Comparison of ENCODE assay signal across 28 cellular contexts in the genomic region with DNA sequence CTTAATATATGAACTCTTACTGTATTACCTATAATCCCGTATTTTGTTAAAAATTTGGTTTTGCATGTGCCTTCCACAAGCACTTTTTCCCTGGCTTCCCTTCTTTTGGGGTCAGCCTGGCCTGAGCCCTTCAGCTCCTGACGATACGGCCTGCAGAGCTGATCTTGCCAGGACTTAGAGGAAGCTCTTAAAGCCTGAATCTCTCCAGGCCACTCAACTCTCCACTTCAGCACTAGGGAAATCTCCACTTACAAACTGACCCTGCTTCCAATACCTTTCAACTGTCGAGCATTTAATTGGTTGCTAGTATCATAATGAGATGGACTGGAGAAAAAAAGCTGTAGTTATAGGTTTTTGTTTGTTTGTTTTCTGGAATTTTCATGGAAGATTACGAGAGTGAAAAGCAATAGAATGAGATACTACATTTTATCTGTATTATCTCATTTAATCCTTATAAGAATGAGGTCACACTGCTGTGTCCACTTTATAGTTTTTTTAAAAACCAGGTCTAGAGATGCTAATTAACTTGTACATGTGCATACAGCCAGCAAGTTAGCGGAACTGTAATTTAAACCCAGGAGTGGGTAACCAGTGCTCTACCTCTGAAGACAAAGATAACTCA. TPM values are rescaled to one million over a fixed set of nuclear protein-coding genes. Genes with fewer than 3 reads are reported as not detected.
DNase-seq lines count a peak whose midpoint lies in the region; ATAC-seq, FAIRE-seq and TF ChIP-seq lines count a peak whose summit lies in the region.
"Had no signal": no experiment of that assay in that cellular context is flagged by ENCODE, and none has a peak within 500 bp of the region (broad histone marks: within the 10 kb centered on the region; RNA-seq: fewer than 3 reads in every experiment).

No MANE protein-coding gene starts in this region.

- H3K36me3 ChIP-seq in astrocyte (ENCODE audit: insufficient read depth, low read length): peaks cover 23% of the 10 kb centered on the region
- peaks cover 4 to 20% (median 8%) of the 10 kb centered on the region in 5 donors for H3K36me3 ChIP-seq in subcutaneous abdominal adipose tissue (ENCODE audit: control insufficient read depth in 5 of 5, insufficient read depth in 5 of 5, low read length in 5 of 5)
- H3K36me3 ChIP-seq: prostate gland had no signal

- H3K4me3 ChIP-seq in astrocyte (ENCODE audit: insufficient read depth, low read depth, low read length): no peak overlapping the region
- no peak overlapping the region for H3K4me3 ChIP-seq in subcutaneous abdominal adipose tissue (ENCODE audit: low read depth in 1 of 5, low read length in 5 of 5)
- H3K4me3 ChIP-seq: coronary artery, prostate gland, smooth muscle cell, transverse colon had no signal

- no peak for ATAC-seq in left colon
- ATAC-seq: activated naive CD8-positive, alpha-beta T cell treated with anti-CD3 and anti-CD28 coated beads, Interleukin-2, amount 50 U/mL, for 24 hours; HepG2 had no signal

- H3K27me3 Mint-ChIP-seq in astrocyte (ENCODE audit: low read depth, unreplicated experiment): no peaks in the 10 kb centered on the region
- H3K27me3 Mint-ChIP-seq: activated CD4-positive, alpha-beta T cell treated with anti-CD3 and anti-CD28 coated beads, Interleukin-2, amount 10 ng/mL, durations not matched to agents 24 days and 14 days; activated naive CD8-positive, alpha-beta T cell treated with anti-CD3 and anti-CD28 coated beads, Interleukin-2, amount 50 U/mL, for 24 hours; B cell; stimulated activated naive CD8-positive, alpha-beta T cell treated with anti-CD3 and anti-CD28 coated beads, Interleukin-15, Interleukin-2, amounts not matched to agents 100 ng/mL and 50 ng/mL, for 24 hours had no signal

- H3K9me3 ChIP-seq in astrocyte (ENCODE audit: insufficient read depth, low read depth, low read length): no peaks in the 10 kb centered on the region
- H3K9me3 ChIP-seq in subcutaneous abdominal adipose tissue (ENCODE audit: control insufficient read depth in 5 of 5, low read length in 5 of 5): no peaks in the 10 kb centered on the region
- H3K9me3 ChIP-seq: prostate gland, SK-N-SH, transverse colon had no signal

- intact Hi-C loops in left colon (cut with DNase I, micrococcal nuclease): no loop called here

- H3K27me3 ChIP-seq in astrocyte (ENCODE audit: insufficient read depth, low read length): no peaks in the 10 kb centered on the region
- H3K27me3 ChIP-seq in subcutaneous abdominal adipose tissue (ENCODE audit: control insufficient read depth in 5 of 5, insufficient read depth in 4 of 5, low read length in 5 of 5): no peaks in the 10 kb centered on the region
- H3K27me3 ChIP-seq: transverse colon had no signal

- no peak overlapping the region for H2AFZ ChIP-seq in astrocyte (ENCODE audit: low read depth, low read length)

- H3K27ac ChIP-seq in astrocyte (ENCODE audit: low read depth, low read length) (peak overlapping the region; percentile 17), subcutaneous abdominal adipose tissue (ENCODE audit: low read depth, low read length) (peak overlapping the region; percentile 7)
- H3K27ac ChIP-seq: VCaP had no signal

- H3K9me3 Mint-ChIP-seq in astrocyte (ENCODE audit: unreplicated experiment): no peaks in the 10 kb centered on the region
- H3K9me3 Mint-ChIP-seq: activated naive CD8-positive, alpha-beta T cell treated with anti-CD3 and anti-CD28 coated beads, Interleukin-2, amount 50 U/mL, for 24 hours; brain had no signal

- H3K4me1 ChIP-seq in astrocyte (ENCODE audit: insufficient read depth, low read length): peaks cover 34% of the 10 kb centered on the region
- peaks cover 2 to 32% (median 25%) of the 10 kb centered on the region in 5 donors for H3K4me1 ChIP-seq in subcutaneous abdominal adipose tissue (ENCODE audit: control insufficient read depth in 5 of 5, insufficient read depth in 5 of 5, low read length in 5 of 5)

- H3K27ac Mint-ChIP-seq in astrocyte (ENCODE audit: unreplicated experiment): no peak overlapping the region
- H3K27ac Mint-ChIP-seq: activated CD4-positive, alpha-beta T cell treated with anti-CD3 and anti-CD28 coated beads, Interleukin-2, amount 10 ng/mL, durations not matched to agents 24 days and 14 days; activated naive CD8-positive, alpha-beta T cell treated with anti-CD3 and anti-CD28 coated beads, Interleukin-2, amount 50 U/mL, for 24 hours; B cell; stimulated activated naive CD8-positive, alpha-beta T cell treated with anti-CD3 and anti-CD28 coated beads, Interleukin-15, Interleukin-2, amounts not matched to agents 100 ng/mL and 50 ng/mL, for 24 hours; T-helper 2 cell treated with Interferon-gamma antibody and Interleukin-4, amounts not matched to agents 5 μg/mL and 100 μg/mL, for 36 hours had no signal

- FAIRE-seq in astrocyte (lab: Jason Lieb, UNC): no peak
- FAIRE-seq: HepG2 had no signal

- TF ChIP-seq CTCF in astrocyte (IDR thresholded peaks at IDR 0.05; ENCODE audit: insufficient read depth, low read depth, low read length): no peak

- no peak overlapping the region for H3K4me2 ChIP-seq in astrocyte (ENCODE audit: low read length)
- H3K4me2 ChIP-seq: SK-N-SH, smooth muscle cell had no signal

- peaks cover 27% of the 10 kb centered on the region for H3K4me1 Mint-ChIP-seq in astrocyte (ENCODE audit: low read depth, unreplicated experiment)

- no peak overlapping the region for H3K4me3 Mint-ChIP-seq in astrocyte (ENCODE audit: unreplicated experiment)
- H3K4me3 Mint-ChIP-seq: activated CD4-positive, alpha-beta T cell treated with anti-CD3 and anti-CD28 coated beads, Interleukin-2, amount 10 ng/mL, durations not matched to agents 24 days and 14 days; activated naive CD8-positive, alpha-beta T cell treated with anti-CD3 and anti-CD28 coated beads, Interleukin-2, amount 50 U/mL, for 24 hours; B cell; brain; stimulated activated naive CD8-positive, alpha-beta T cell treated with anti-CD3 and anti-CD28 coated beads, Interleukin-15, Interleukin-2, amounts not matched to agents 100 ng/mL and 50 ng/mL, for 24 hours; T-helper 2 cell treated with Interferon-gamma antibody and Interleukin-4, amounts not matched to agents 5 μg/mL and 100 μg/mL, for 36 hours had no signal

- H3K9ac ChIP-seq in astrocyte (ENCODE audit: low read length) (no peak overlapping the region), subcutaneous abdominal adipose tissue (ENCODE audit: low read length in 5 of 5) (no peak overlapping the region)
- H3K9ac ChIP-seq: SK-N-SH had no signal

- peaks cover 2% of the 10 kb centered on the region for H4K20me1 ChIP-seq in astrocyte (ENCODE audit: insufficient read depth, low read length)

- H3K79me2 ChIP-seq in astrocyte (ENCODE audit: insufficient read depth, low read length): peaks cover 86% of the 10 kb centered on the region

- H3K36me3 Mint-ChIP-seq in astrocyte (ENCODE audit: low read depth, unreplicated experiment): peaks cover 22% of the 10 kb centered on the region

- DNase-seq in NCI-H510A treated with DMSO at 0.1 percent for 48 hours (lab: John Stamatoyannopoulos, UW) (peak; percentile 6), NCI-H510A (lab: John Stamatoyannopoulos, UW) (no peak), astrocyte (ENCODE audit: low read depth) (no peak), islet precursor cell (peak; percentile 32), left colon (no peak), GDM1 (lab: John Stamatoyannopoulos, UW) (no peak), activated T-cell treated with anti-CD3 and anti-CD28 coated beads for 4 hours (no peak)
- DNase-seq: activated CD4-positive, alpha-beta T cell treated with anti-CD3 and anti-CD28 coated beads, Interleukin-2, amount 10 ng/mL, durations not matched to agents 24 days and 14 days; activated effector memory CD4-positive, alpha-beta T cell treated with anti-CD3 and anti-CD28 coated beads, Interleukin-2, amount 50 U/mL, for 16 hours; activated naive CD8-positive, alpha-beta T cell treated with anti-CD3 and anti-CD28 coated beads, Interleukin-2, amount 50 U/mL, for 24 hours; DND-41; glutamatergic neuron; NCI-H1092 treated with DMSO at 0.1 percent for 48 hours; NCI-H2081 treated with DMSO at 0.1 percent for 48 hours; NCI-H524; SK-N-SH; stimulated activated CD4-positive, alpha-beta T cell treated with anti-CD3 and anti-CD28 coated beads, Interleukin-2, amount 100 ng/mL, for 48 hours; transverse colon had no signal

RNA-seq across cellular contexts. Expression of gene ZBTB38, which starts 54.8 kb away (rescaled TPM):
- 57.6 and 60.7 TPM in 2 replicates for total RNA-seq in astrocyte
- total RNA-seq in left colon: 100 to 1,000 TPM; 120 to 143 TPM

Comparison
In these comparisons a context has a peak if more than half of its experiments do, and no peak if none do; other contexts are left out.
1. DNase-seq: peak in NCI-H510A treated with DMSO at 0.1 percent for 48 hours (single experiment) and islet precursor cell (single experiment); none in NCI-H510A (single experiment), astrocyte (single experiment), left colon (0 of 2), GDM1 (single experiment) and activated T-cell treated with anti-CD3 and anti-CD28 coated beads for 4 hours (single experiment).